ENCODE assay signal across 28 cellular contexts in the genomic region with DNA sequence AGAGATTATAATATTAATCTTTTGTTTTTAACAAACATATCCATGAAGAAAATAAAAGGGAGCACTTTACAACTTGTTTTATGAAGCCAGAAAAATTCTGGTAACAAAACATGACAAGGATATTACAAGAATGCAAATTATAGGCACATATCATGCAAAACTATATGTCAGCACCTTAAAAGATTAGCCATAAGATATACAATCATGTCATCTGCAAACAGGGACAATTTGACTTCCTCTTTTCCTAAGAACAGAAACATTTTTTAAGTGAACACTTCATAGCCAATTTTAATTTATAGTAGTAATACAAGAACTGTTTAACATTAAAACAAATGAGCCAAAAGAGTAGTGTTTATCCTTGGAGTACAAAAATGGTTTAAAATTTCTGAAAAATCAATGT.
"Had no signal": no experiment of that assay in that cellular context is flagged by ENCODE, and none has a peak within 500 bp of the region (broad histone marks: within the 10 kb centered on the region; RNA-seq: fewer than 3 reads in every experiment).

No MANE protein-coding gene starts in this region.

- H3K27me3 ChIP-seq: neural progenitor cell, ovary, right lobe of liver, sigmoid colon, stomach, thyroid gland, tibial nerve, upper lobe of left lung, vagina had no signal

- H3K27me3 Mint-ChIP-seq: progenitor cell of endocrine pancreas; stimulated activated naive B cell treated with anti-CD40 and anti-IgM and Interleukin-4, amounts not matched to agents 10 μg/mL and 1 μg/mL and 100 μg/mL, for 72 hours; stimulated activated naive CD8-positive, alpha-beta T cell treated with anti-CD3 and anti-CD28 coated beads, Interleukin-15, Interleukin-2, amounts not matched to agents 100 ng/mL and 50 ng/mL, for 24 hours had no signal

- H3K4me1 Mint-ChIP-seq: nephron; neural progenitor cell; stimulated activated effector memory CD8-positive, alpha-beta T cell treated with anti-CD3 and anti-CD28 coated beads, Interleukin-12 subunit alpha, Interleukin-12 subunit beta, amount 100 ng/mL, for 72 hours; stimulated activated naive B cell treated with anti-CD40 and anti-IgM and Interleukin-4, amounts not matched to agents 10 μg/mL and 1 μg/mL and 100 μg/mL, for 72 hours had no signal

- H3K9ac ChIP-seq: neural progenitor cell, parathyroid adenoma had no signal

- H3K9me3 Mint-ChIP-seq: neural progenitor cell had no signal

- H3K27ac Mint-ChIP-seq: nephron; neural progenitor cell; progenitor cell of endocrine pancreas; stimulated activated effector memory CD8-positive, alpha-beta T cell treated with anti-CD3 and anti-CD28 coated beads, Interleukin-12 subunit alpha, Interleukin-12 subunit beta, amount 100 ng/mL, for 72 hours; stimulated activated naive B cell treated with anti-CD40 and anti-IgM and Interleukin-4, amounts not matched to agents 10 μg/mL and 1 μg/mL and 100 μg/mL, for 72 hours; stimulated activated naive CD8-positive, alpha-beta T cell treated with anti-CD3 and anti-CD28 coated beads, Interleukin-15, Interleukin-2, amounts not matched to agents 100 ng/mL and 50 ng/mL, for 24 hours had no signal

- H3K4me3 Mint-ChIP-seq: nephron; neural progenitor cell; stimulated activated effector memory CD8-positive, alpha-beta T cell treated with anti-CD3 and anti-CD28 coated beads, Interleukin-12 subunit alpha, Interleukin-12 subunit beta, amount 100 ng/mL, for 72 hours; stimulated activated naive B cell treated with anti-CD40 and anti-IgM and Interleukin-4, amounts not matched to agents 10 μg/mL and 1 μg/mL and 100 μg/mL, for 72 hours; stimulated activated naive CD8-positive, alpha-beta T cell treated with anti-CD3 and anti-CD28 coated beads, Interleukin-15, Interleukin-2, amounts not matched to agents 100 ng/mL and 50 ng/mL, for 24 hours had no signal

- H3K36me3 ChIP-seq: neural progenitor cell, ovary, right lobe of liver, sigmoid colon, stomach, thoracic aorta, thyroid gland, tibial nerve, upper lobe of left lung, vagina had no signal

- H3K36me3 Mint-ChIP-seq: neural progenitor cell; stimulated activated effector memory CD8-positive, alpha-beta T cell treated with anti-CD3 and anti-CD28 coated beads, Interleukin-12 subunit alpha, Interleukin-12 subunit beta, amount 100 ng/mL, for 72 hours; stimulated activated naive B cell treated with anti-CD40 and anti-IgM and Interleukin-4, amounts not matched to agents 10 μg/mL and 1 μg/mL and 100 μg/mL, for 72 hours had no signal

- H3K4me1 ChIP-seq: neural progenitor cell, parathyroid adenoma, psoas muscle, right lobe of liver, sigmoid colon, stomach, thyroid gland, tibial nerve, upper lobe of left lung, vagina had no signal

- H3K27ac ChIP-seq: neural progenitor cell, ovary, parathyroid adenoma, psoas muscle, right lobe of liver, sigmoid colon, stomach, thoracic aorta, thyroid gland, tibial nerve, upper lobe of left lung, vagina had no signal

- ATAC-seq: psoas muscle; right cardiac atrium; right lobe of liver; stimulated activated effector memory CD8-positive, alpha-beta T cell treated with anti-CD3 and anti-CD28 coated beads, Interleukin-12 subunit alpha, Interleukin-12 subunit beta, amount 100 ng/mL, for 72 hours; stimulated activated naive B cell treated with anti-CD40 and anti-IgM and Interleukin-4, amounts not matched to agents 10 μg/mL and 1 μg/mL and 100 μg/mL, for 72 hours had no signal

- DNase-seq: occipital lobe; ovary; posterior cingulate gyrus; psoas muscle; right cardiac atrium; right lobe of liver; sigmoid colon; small intestine; stimulated activated CD4-positive, alpha-beta T cell treated with anti-CD3 and anti-CD28 coated beads, Interleukin-15, amount 100 ng/mL, for 24 hours; stimulated activated CD4-positive, alpha-beta T cell treated with anti-CD3 and anti-CD28 coated beads, Interleukin-2, amount 100 ng/mL, for 24 hours; stimulated activated CD4-positive, alpha-beta T cell treated with anti-CD3 and anti-CD28 coated beads, Interleukin-2, amount 100 ng/mL, for 48 hours; stimulated activated CD4-positive, alpha-beta T cell treated with anti-CD3 and anti-CD28 coated beads, Interleukin-4, amount 100 ng/mL, for 24 hours; stimulated activated naive B cell treated with anti-CD40 and anti-IgM and Interleukin-4, amounts not matched to agents 10 μg/mL and 1 μg/mL and 100 μg/mL, for 72 hours; stimulated activated naive CD4-positive, alpha-beta T cell treated with Interleukin-2 at 50 U/mL for 16 hours; stomach; thyroid gland; trophoblast cell; upper lobe of left lung had no signal

- H3K79me2 ChIP-seq: parathyroid adenoma had no signal

- H3K9me3 ChIP-seq: ovary, psoas muscle, right lobe of liver, sigmoid colon, stomach, thoracic aorta, thyroid gland, tibial nerve, upper lobe of left lung, vagina had no signal

- H3K4me3 ChIP-seq: neural progenitor cell, ovary, psoas muscle, right lobe of liver, sigmoid colon, stomach, thoracic aorta, thyroid gland, tibial nerve, upper lobe of left lung, vagina had no signal

- FAIRE-seq: small intestine, urothelium cell line had no signal

- H2AFZ ChIP-seq: neural progenitor cell, parathyroid adenoma had no signal

- H3K4me2 ChIP-seq: neural progenitor cell had no signal
